In the genomic region with DNA sequence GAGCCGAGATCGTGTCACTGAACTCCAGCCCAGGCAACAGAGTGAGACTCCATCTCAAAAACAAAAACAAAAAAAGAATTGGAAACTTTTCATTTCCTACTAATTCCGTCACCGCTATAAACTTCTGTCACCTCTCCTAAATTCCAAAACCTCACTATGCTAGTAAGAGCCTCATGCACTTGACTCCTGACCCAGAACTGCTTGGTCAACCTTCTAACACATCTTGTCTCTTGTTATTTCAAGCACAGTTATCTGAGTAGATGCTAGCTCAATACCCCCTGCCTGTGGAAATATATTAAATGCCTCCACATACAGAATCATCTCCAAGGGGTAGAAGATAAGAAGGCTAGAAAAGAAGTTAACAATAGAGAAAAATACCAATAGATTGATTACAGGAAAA, we compare ENCODE assay signal across 24 cellular contexts.
"Had no signal": no experiment of that assay in that cellular context is flagged by ENCODE, and none has a peak within 500 bp of the region (broad histone marks: within the 10 kb centered on the region; RNA-seq: fewer than 3 reads in every experiment).

No MANE protein-coding gene starts in this region.

- H3K36me3 ChIP-seq: stomach, suprapubic skin, thoracic aorta, thyroid gland, tibial artery, tibial nerve, transverse colon, upper lobe of left lung, upper lobe of right lung, uterus, vagina had no signal

- H3K9me3 ChIP-seq: stomach, suprapubic skin, testis, thoracic aorta, thyroid gland, tibial artery, tibial nerve, transverse colon, upper lobe of left lung, upper lobe of right lung, uterus, vagina had no signal

- H3K27ac ChIP-seq: stomach, suprapubic skin, testis, thoracic aorta, thyroid gland, tibial artery, tibial nerve, transverse colon, upper lobe of left lung, upper lobe of right lung, uterus, vagina had no signal

- H3K4me1 ChIP-seq: stomach, suprapubic skin, testis, thyroid gland, tibial artery, tibial nerve, transverse colon, upper lobe of left lung, upper lobe of right lung, uterus, vagina had no signal

- H3K4me3 ChIP-seq: stomach, suprapubic skin, testis, thoracic aorta, thyroid gland, tibial artery, tibial nerve, transverse colon, upper lobe of left lung, upper lobe of right lung, uterus, vagina had no signal

- H3K27me3 ChIP-seq: stomach, suprapubic skin, testis, thyroid gland, tibial artery, tibial nerve, transverse colon, upper lobe of left lung, upper lobe of right lung, uterus, vagina had no signal

- DNase-seq: stimulated activated CD4-positive, alpha-beta T cell treated with anti-CD3 and anti-CD28 coated beads, Interleukin-2, amount 100 ng/mL, for 48 hours; stimulated activated CD4-positive, alpha-beta T cell treated with anti-CD3 and anti-CD28 coated beads, Interleukin-4, amount 100 ng/mL, for 1 hour; stimulated activated CD4-positive, alpha-beta T cell treated with anti-CD3 and anti-CD28 coated beads, Interleukin-4, amount 100 ng/mL, for 24 hours; stimulated activated CD4-positive, alpha-beta T cell treated with anti-CD3 and anti-CD28 coated beads, Interleukin-4, amount 100 ng/mL, for 4 hours; stimulated activated CD8-positive, alpha-beta memory T cell treated with anti-CD3 and anti-CD28 coated beads, Interleukin-4, amount 100 ng/mL, for 48 hours; stimulated activated naive B cell treated with anti-CD40 and anti-IgM and Interleukin-4, amounts not matched to agents 10 μg/mL and 1 μg/mL and 100 μg/mL, for 72 hours; stimulated activated naive CD4-positive, alpha-beta T cell; stimulated activated naive CD4-positive, alpha-beta T cell treated with Interleukin-2 at 50 U/mL for 16 hours; stimulated activated naive CD8-positive, alpha-beta T cell treated with anti-CD3 and anti-CD28 coated beads, Interleukin-15, amount 100 ng/mL, for 72 hours; stimulated activated naive CD8-positive, alpha-beta T cell treated with anti-CD3 and anti-CD28 coated beads, Interleukin-15, Interleukin-2, amounts not matched to agents 100 U/mL and 50 U/mL, for 24 hours; stomach; substantia nigra; testis; thyroid gland; tibial artery; transverse colon; trophoblast cell; upper lobe of left lung; upper lobe of right lung; uterus had no signal
